Comparison of ENCODE assay signal across 26 cellular contexts in the genomic region with DNA sequence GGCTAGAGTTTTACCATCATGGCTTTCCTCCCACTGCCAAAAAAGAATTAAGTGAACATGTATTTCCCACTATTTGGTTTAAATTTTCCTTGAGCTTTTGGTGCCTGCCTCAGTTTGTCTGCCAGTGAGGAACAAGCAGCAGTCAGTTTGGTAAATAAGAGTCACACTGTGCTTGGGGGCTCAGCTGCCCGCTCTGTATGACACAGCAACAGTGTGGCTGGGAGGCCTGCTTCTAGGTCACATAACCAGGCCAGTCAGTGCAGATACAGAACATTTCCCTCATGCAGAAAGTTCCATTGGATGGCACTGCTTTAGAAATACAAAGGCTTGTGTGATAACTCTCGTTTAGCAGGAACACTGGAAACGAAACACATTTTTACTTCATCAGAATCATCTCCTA. TPM values are rescaled to one million over a fixed set of nuclear protein-coding genes. Genes with fewer than 3 reads are reported as not detected.
"Had no signal": no experiment of that assay in that cellular context is flagged by ENCODE, and none has a peak within 500 bp of the region (broad histone marks: within the 10 kb centered on the region; RNA-seq: fewer than 3 reads in every experiment).

No MANE protein-coding gene starts in this region.

- H3K9me3 ChIP-seq: breast epithelium, esophagus muscularis mucosa, left lung, pancreas, vagina had no signal

- H3K4me1 ChIP-seq: breast epithelium, pancreas had no signal

- H3K27me3 Mint-ChIP-seq: activated CD4-positive, alpha-beta T cell treated with anti-CD3 and anti-CD28 coated beads, Interleukin-2, amount 10 ng/mL, durations not matched to agents 7 days and 5 days; central memory CD8-positive, alpha-beta T cell; stimulated activated naive CD8-positive, alpha-beta T cell treated with anti-CD3 and anti-CD28 coated beads, Interleukin-15, Interleukin-2, amounts not matched to agents 100 ng/mL and 50 ng/mL, for 24 hours; type B pancreatic cell had no signal

- H3K27ac ChIP-seq: breast epithelium, esophagus muscularis mucosa, left lung, pancreas, vagina had no signal

- H3K4me3 Mint-ChIP-seq: activated CD4-positive, alpha-beta T cell treated with anti-CD3 and anti-CD28 coated beads, Interleukin-2, amount 10 ng/mL, durations not matched to agents 7 days and 5 days; activated T-helper 1 cell treated with anti-CD3 and anti-CD28 coated beads, Interleukin-12 subunit alpha, Interleukin-12 subunit beta, Interleukin-2, Interleukin-4 antibody, amounts not matched to agents 30 ng/mL and 10 ng/mL and 1 ng/mL, durations not matched to agents 14 hours and 24 hours and 36 hours; central memory CD8-positive, alpha-beta T cell; dendritic cell treated with granulocyte-macrophage colony-stimulating factor and Interleukin-4, amounts not matched to agents 40 ng/mL and 50 ng/mL, for 4 days; neural crest cell; stimulated activated naive CD8-positive, alpha-beta T cell treated with anti-CD3 and anti-CD28 coated beads, Interleukin-15, Interleukin-2, amounts not matched to agents 100 ng/mL and 50 ng/mL, for 24 hours; type B pancreatic cell had no signal

- H3K4me1 Mint-ChIP-seq: neural crest cell had no signal

- H3K9me3 Mint-ChIP-seq: activated CD4-positive, alpha-beta T cell treated with anti-CD3 and anti-CD28 coated beads, Interleukin-2, amount 10 ng/mL, durations not matched to agents 7 days and 5 days; activated T-helper 1 cell treated with anti-CD3 and anti-CD28 coated beads, Interleukin-12 subunit alpha, Interleukin-12 subunit beta, Interleukin-2, Interleukin-4 antibody, amounts not matched to agents 30 ng/mL and 10 ng/mL and 1 ng/mL, durations not matched to agents 14 hours and 24 hours and 36 hours; central memory CD8-positive, alpha-beta T cell; dendritic cell treated with granulocyte-macrophage colony-stimulating factor and Interleukin-4, amounts not matched to agents 40 ng/mL and 50 ng/mL, for 4 days; neural crest cell; stimulated activated naive CD8-positive, alpha-beta T cell treated with anti-CD3 and anti-CD28 coated beads, Interleukin-15, Interleukin-2, amounts not matched to agents 100 ng/mL and 50 ng/mL, for 24 hours; type B pancreatic cell had no signal

- H3K27me3 ChIP-seq: breast epithelium, esophagus muscularis mucosa, left lung, pancreas, vagina had no signal

- H3K4me3 ChIP-seq: breast epithelium, esophagus muscularis mucosa, left lung, lung, pancreas, vagina had no signal

- DNase-seq: activated CD4-positive, alpha-beta T cell treated with anti-CD3 and anti-CD28 coated beads, Interleukin-2, amount 10 ng/mL, durations not matched to agents 7 days and 5 days; activated CD4-positive, CD25-positive, alpha-beta regulatory T cell treated with anti-CD3 and anti-CD28 coated beads, Interleukin-2, amount 50 U/mL, for 72 hours; activated gamma-delta T cell treated with Interleukin-2 at 50 U/mL for 16 hours; activated naive CD4-positive, alpha-beta T cell treated with anti-CD3 and anti-CD28 coated beads, Interleukin-2, amount 50 U/mL, for 16 hours; activated T-cell treated with anti-CD3 and anti-CD28 coated beads, Interleukin-2, amount 50 U/mL, for 1 hour; amniotic stem cell; foreskin melanocyte; left lung; nucleus accumbens; pancreas; right cardiac atrium; stimulated activated CD4-positive, alpha-beta T cell treated with anti-CD3 and anti-CD28 coated beads, Interleukin-12 subunit alpha, Interleukin-12 subunit beta, amount 100 ng/mL, for 4 hours; stimulated activated CD4-positive, alpha-beta T cell treated with anti-CD3 and anti-CD28 coated beads, Interleukin-4, amount 100 ng/mL, for 1 hour; T-helper 2 cell had no signal

- H3K27ac Mint-ChIP-seq: activated CD4-positive, alpha-beta T cell treated with anti-CD3 and anti-CD28 coated beads, Interleukin-2, amount 10 ng/mL, durations not matched to agents 7 days and 5 days; activated T-helper 1 cell treated with anti-CD3 and anti-CD28 coated beads, Interleukin-12 subunit alpha, Interleukin-12 subunit beta, Interleukin-2, Interleukin-4 antibody, amounts not matched to agents 30 ng/mL and 10 ng/mL and 1 ng/mL, durations not matched to agents 14 hours and 24 hours and 36 hours; dendritic cell treated with granulocyte-macrophage colony-stimulating factor and Interleukin-4, amounts not matched to agents 40 ng/mL and 50 ng/mL, for 4 days; stimulated activated naive CD8-positive, alpha-beta T cell treated with anti-CD3 and anti-CD28 coated beads, Interleukin-15, Interleukin-2, amounts not matched to agents 100 ng/mL and 50 ng/mL, for 24 hours; type B pancreatic cell had no signal

- ATAC-seq: left lung, pancreas, right cardiac atrium had no signal

RNA-seq across cellular contexts. Expression of a gene that starts 26.7 kb away (rescaled TPM):
- total RNA-seq: neural crest cell, pulmonary artery endothelial cell had no signal

RNA-seq across cellular contexts. Expression of a gene that starts 57.3 kb away (rescaled TPM):
- total RNA-seq: activated CD4-positive, alpha-beta T cell treated with anti-CD3 and anti-CD28 coated beads, Interleukin-2, amount 10 ng/mL, durations not matched to agents 7 days and 5 days; neural crest cell; pulmonary artery endothelial cell; subcutaneous adipose tissue; vagina had no signal
- polyA plus RNA-seq: pancreas, right cardiac atrium had no signal
